Comparison of ENCODE assay signal across 16 cellular contexts in genomic region chr11:102383839-102384238, GRCh38. TPM values are rescaled to one million over a fixed set of nuclear protein-coding genes. Genes with fewer than 3 reads are reported as not detected.
DNase-seq lines count a peak whose midpoint lies in the region; ATAC-seq and TF ChIP-seq lines count a peak whose summit lies in the region.
"Had no signal": no experiment of that assay in that cellular context is flagged by ENCODE, and none has a peak within 500 bp of the region (broad histone marks: within the 10 kb centered on the region; RNA-seq: fewer than 3 reads in every experiment).

No MANE protein-coding gene starts in this region.

- no peak overlapping the region for H3K4me3 ChIP-seq in right cardiac atrium (ENCODE audit: low read length)
- H3K4me3 ChIP-seq in spleen, result no peak overlapping the region
- H3K4me3 ChIP-seq in mesenchymal stem cell (ENCODE audit: insufficient read depth in 1 of 2, low read depth in 1 of 2, low read length in 2 of 2), result no peak overlapping the region
- H3K4me3 ChIP-seq: PC-9 had no signal

- no peak overlapping the region for H2BK120ac ChIP-seq in mesenchymal stem cell (ENCODE audit: low read depth, low read length)

- no peaks in the 10 kb centered on the region for H3K9me3 ChIP-seq in right cardiac atrium (ENCODE audit: control insufficient read depth, low read length)
- no peaks in the 10 kb centered on the region for H3K9me3 ChIP-seq in spleen
- H3K9me3 ChIP-seq in mesenchymal stem cell (ENCODE audit: control insufficient read depth, low read length), result no peaks in the 10 kb centered on the region
- H3K9me3 ChIP-seq: BE2C had no signal

- H2AFZ ChIP-seq in mesenchymal stem cell (ENCODE audit: low read depth, low read length), result no peak overlapping the region
- H2AFZ ChIP-seq: PC-9 had no signal

- H3K27ac Mint-ChIP-seq in T-cell, result peak overlapping the region; percentile 32 to 52

- H3K4me1 ChIP-seq in right cardiac atrium (ENCODE audit: control insufficient read depth, insufficient read depth, low read length), result peaks cover 2% of the 10 kb centered on the region
- peaks cover 0 to 29% (median 3%) of the 10 kb centered on the region in 6 donors for H3K4me1 ChIP-seq in spleen
- H3K4me1 ChIP-seq in mesenchymal stem cell (ENCODE audit: control insufficient read depth, insufficient read depth, low read depth, low read length), result peaks cover 10% of the 10 kb centered on the region

- no peak overlapping the region for H3K23ac ChIP-seq in mesenchymal stem cell (ENCODE audit: low read length in 2 of 2)

- H3K36me3 Mint-ChIP-seq in T-cell, result peaks cover 75% of the 10 kb centered on the region

- H3K27me3 ChIP-seq in right cardiac atrium (ENCODE audit: control insufficient read depth, insufficient read depth) (no peaks in the 10 kb centered on the region), spleen (replicated peaks in 1 of 7) (no peaks in the 10 kb centered on the region), mesenchymal stem cell (ENCODE audit: control insufficient read depth in 1 of 2, insufficient read depth in 1 of 2, low read length in 2 of 2) (no peaks in the 10 kb centered on the region)
- H3K27me3 ChIP-seq: BE2C had no signal

- no peak overlapping the region for H3K14ac ChIP-seq in mesenchymal stem cell (ENCODE audit: low read length in 2 of 2)

- ATAC-seq in T-cell (replicated peaks in 1 of 4) (no peak), right cardiac atrium (peak; percentile 64 to 71)

- H3K79me1 ChIP-seq in mesenchymal stem cell (replicated peaks; ENCODE audit: low read length, poor library complexity, severe bottlenecking), result peaks cover 6% of the 10 kb centered on the region

- H3K18ac ChIP-seq in mesenchymal stem cell (ENCODE audit: low read depth in 1 of 2, low read length in 2 of 2), result no peak overlapping the region

- no peak overlapping the region for H2AK5ac ChIP-seq in mesenchymal stem cell (ENCODE audit: low read length, severe bottlenecking)

- no peak overlapping the region for H2BK12ac ChIP-seq in mesenchymal stem cell (ENCODE audit: low read length in 2 of 2)

- H3K4me3 Mint-ChIP-seq in T-cell, result no peak overlapping the region
- H3K4me3 Mint-ChIP-seq: CD4-positive, alpha-beta memory T cell had no signal

- peaks cover 23 to 29% (median 26%) of the 10 kb centered on the region in 3 donors for H3K4me1 Mint-ChIP-seq in T-cell

- no peak overlapping the region for H4K91ac ChIP-seq in mesenchymal stem cell (ENCODE audit: low read length)

- H2BK5ac ChIP-seq in mesenchymal stem cell (ENCODE audit: low read depth, low read length, poor library complexity, severe bottlenecking), result no peak overlapping the region

- CTCF ChIA-PET in T-cell (lab: Charles Lee), result interaction anchor here in 1 of 2 donors (1.1 kb wide), 1 partner anchor 42 kb away, joined by 4 read pairs; no protein-coding TSS in a partner anchor

- no peaks in the 10 kb centered on the region for H3K9me3 Mint-ChIP-seq in T-cell
- H3K9me3 Mint-ChIP-seq: CD4-positive, alpha-beta memory T cell had no signal

- H3K36me3 ChIP-seq in spleen (peaks cover 0 to 100% (median 43%) of the 10 kb centered on the region in 6 donors), mesenchymal stem cell (ENCODE audit: control insufficient read depth in 1 of 2, insufficient read depth in 2 of 2, low read depth in 1 of 2, low read length in 2 of 2) (peaks cover 8 to 93% of the 10 kb centered on the region in 2 experiments)

- POLR2A ChIA-PET in T-cell (lab: Charles Lee), result interaction anchor here (0.6 to 0.7 kb wide), 2 partner anchors 8 to 47 kb away, joined by 4 read pairs; no protein-coding TSS in a partner anchor

- TF ChIP-seq POLR2A in spleen (IDR thresholded peaks at IDR 0.05), result no peak

- TF ChIP-seq CTCF in spleen (IDR thresholded peaks at IDR 0.05 in 8 of 11, conservative IDR thresholded peaks at IDR 0.05 in 3 of 11), result no peak

- no peak overlapping the region for H3K4ac ChIP-seq in mesenchymal stem cell (ENCODE audit: low read depth in 1 of 2, low read length in 2 of 2)

- 53% methylated on average over 3 of the region's 3 CpGs for WGBS in right cardiac atrium
- WGBS in spleen, 5 donors, result 82 to 89% (median 87%) methylated on average over 3 of the region's 3 CpGs
- 91% methylated on average over 3 of the region's 3 CpGs for WGBS in mesenchymal stem cell

- DNase-seq in T-cell (no peak), dermis blood vessel endothelial cell (peak; percentile 52), right cardiac atrium (no peak), spleen (no peak), mesenchymal stem cell (no peak), GDM1 (lab: John Stamatoyannopoulos, UW) (no peak), Kasumi-1 (lab: John Stamatoyannopoulos, UW) (no peak)
- DNase-seq: BE2C; CD4-positive, alpha-beta memory T cell; KG1; MM.1S; NCI-H1105; NCI-H187; NCI-H748 treated with DMSO at 0.1 percent for 48 hours; PC-9 had no signal

- H3K27me3 Mint-ChIP-seq in T-cell, result no peaks in the 10 kb centered on the region
- H3K27me3 Mint-ChIP-seq: CD4-positive, alpha-beta memory T cell had no signal

- H2BK15ac ChIP-seq in mesenchymal stem cell (ENCODE audit: low read depth, poor library complexity, severe bottlenecking), result no peak overlapping the region

- no peak overlapping the region for H4K8ac ChIP-seq in mesenchymal stem cell (ENCODE audit: low read length)

- H3K4me2 ChIP-seq in mesenchymal stem cell (ENCODE audit: low read length, poor library complexity, severe bottlenecking), result no peak overlapping the region
- H3K4me2 ChIP-seq: PC-9 had no signal

- intact Hi-C loops in right cardiac atrium (cut with DNase I), result loop anchor here in 1 of 4 donors (10.0 kb wide), 1 partner anchor 71 kb away; the partner anchor contains the start of gene TMEM123
- intact Hi-C loops in spleen (cut with DNase I; ENCODE audit: low total_unique reads), result no loop called here

- H3K27ac ChIP-seq in right cardiac atrium (ENCODE audit: low read length) (no peak overlapping the region), spleen (peak overlapping the region in 5 of 8 donors; percentile 18 to 67 (median 57)), mesenchymal stem cell (ENCODE audit: low read length, poor library complexity, severe bottlenecking) (no peak overlapping the region)
- H3K27ac ChIP-seq: HL-60, PC-9 had no signal

- H3K9ac ChIP-seq in mesenchymal stem cell (ENCODE audit: low read length), result no peak overlapping the region

RNA-seq across cellular contexts. Expression of gene BIRC2, which starts 36.8 kb away (rescaled TPM):
- total RNA-seq in T-cell, result 100 to 1,000 TPM in 1 of 5 donors, 10 to 100 TPM in 4; 53.3 to 100 (median 60.8) TPM
- total RNA-seq in dermis blood vessel endothelial cell, result 57.8 and 70.1 TPM in 2 replicates
- 10 to 100 TPM; 29.6 to 35.0 (median 31.9) TPM for total RNA-seq in right cardiac atrium
- 21.1 TPM for polyA plus RNA-seq in right cardiac atrium
- 100 to 1,000 TPM in 1 of 7 donors, 10 to 100 TPM in 6; 43.8 to 101 (median 49.8) TPM for total RNA-seq in spleen
- polyA plus RNA-seq in spleen, result 10 to 100 TPM; 24.0 to 32.0 (median 27.7) TPM
- polyA plus RNA-seq in mesenchymal stem cell (2013, experiment 1 of 2), result 36.2 TPM
- 37.6 TPM for polyA plus RNA-seq in mesenchymal stem cell (2013, experiment 2 of 2)

Comparison
In these comparisons a context has a peak if more than half of its experiments do, and no peak if none do; other contexts are left out.
1. ATAC-seq: peak in right cardiac atrium (2 of 2); none in T-cell (0 of 4).
2. H3K27ac ChIP-seq: peak in spleen (5 of 8); none in right cardiac atrium (single experiment) and mesenchymal stem cell (single experiment).